17 cellular contexts compared by ENCODE assay signal in genomic region chr16:27481282-27481934, GRCh38.
DNase-seq lines count a peak whose midpoint lies in the region; ATAC-seq and TF ChIP-seq lines count a peak whose summit lies in the region.
"Had no signal": no experiment of that assay in that cellular context is flagged by ENCODE, and none has a peak within 500 bp of the region (broad histone marks: within the 10 kb centered on the region; RNA-seq: fewer than 3 reads in every experiment).

No MANE protein-coding gene starts in this region.

- H3K27ac ChIP-seq in CD4-positive, CD25-positive, alpha-beta regulatory T cell (ENCODE audit: insufficient read depth, low read length, poor library complexity, severe bottlenecking): no peak overlapping the region
- H3K27ac ChIP-seq in layer of hippocampus (ENCODE audit: low read depth, low read length) (peak overlapping the region; percentile 23), skeletal muscle tissue (ENCODE audit: low read depth, low read length) (peak overlapping the region; percentile 76), Peyer's patch (no peak overlapping the region)
- H3K27ac ChIP-seq: KMS-11 had no signal

- peak overlapping the region in 2 of 3 donors; percentile 2 to 71 for H3K27ac Mint-ChIP-seq in CD4-positive, CD25-positive, alpha-beta regulatory T cell
- peak overlapping the region; percentile 55 for H3K27ac Mint-ChIP-seq in activated T-helper 17 cell treated with anti-CD3 and anti-CD28 coated beads, Interleukin-2, amount 50 U/mL, for 72 hours
- H3K27ac Mint-ChIP-seq: CD8-positive, alpha-beta T cell had no signal

- no peak overlapping the region for H3K4me3 ChIP-seq in CD4-positive, CD25-positive, alpha-beta regulatory T cell (ENCODE audit: low read depth, low read length)
- H3K4me3 ChIP-seq in skeletal muscle tissue (ENCODE audit: low read length in 3 of 3) (peak overlapping the region in 1 of 3 donors; percentile 45), Peyer's patch (no peak overlapping the region)

- ATAC-seq in CD4-positive, CD25-positive, alpha-beta regulatory T cell (ENCODE audit: low read depth in 2 of 2): no peak
- no peak for ATAC-seq in activated T-helper 17 cell treated with anti-CD3 and anti-CD28 coated beads, Interleukin-2, amount 50 U/mL, for 72 hours (replicated peaks)
- ATAC-seq: CD8-positive, alpha-beta T cell; PC-3 had no signal

- TF ChIP-seq POLR2A in Peyer's patch (IDR thresholded peaks at IDR 0.05): no peak

- H3K4me3 Mint-ChIP-seq in CD4-positive, CD25-positive, alpha-beta regulatory T cell: no peak overlapping the region
- H3K4me3 Mint-ChIP-seq in activated T-helper 17 cell treated with anti-CD3 and anti-CD28 coated beads, Interleukin-2, amount 50 U/mL, for 72 hours: no peak overlapping the region
- H3K4me3 Mint-ChIP-seq: CD8-positive, alpha-beta T cell had no signal

- peaks cover 90% of the 10 kb centered on the region for H3K36me3 ChIP-seq in CD4-positive, CD25-positive, alpha-beta regulatory T cell (ENCODE audit: control insufficient read depth, insufficient read depth, low read length)
- peaks cover 70 to 87% (median 81%) of the 10 kb centered on the region in 3 donors for H3K36me3 ChIP-seq in skeletal muscle tissue (ENCODE audit: control insufficient read depth in 3 of 3, insufficient read depth in 3 of 3, low read length in 3 of 3)
- peaks cover 2 to 98% (median 6%) of the 10 kb centered on the region in 3 donors for H3K36me3 ChIP-seq in Peyer's patch

- no peaks in the 10 kb centered on the region for H3K4me1 ChIP-seq in CD4-positive, CD25-positive, alpha-beta regulatory T cell (ENCODE audit: control insufficient read depth, insufficient read depth, low read length, poor library complexity, severe bottlenecking)
- H3K4me1 ChIP-seq in skeletal muscle tissue (ENCODE audit: control insufficient read depth in 3 of 3, insufficient read depth in 3 of 3, low read length in 3 of 3): peaks cover 25 to 36% (median 27%) of the 10 kb centered on the region in 3 donors
- no peaks in the 10 kb centered on the region for H3K4me1 ChIP-seq in Peyer's patch

- no peaks in the 10 kb centered on the region for H3K9me3 ChIP-seq in CD4-positive, CD25-positive, alpha-beta regulatory T cell (ENCODE audit: control insufficient read depth in 2 of 2, low read length in 2 of 2)
- H3K9me3 ChIP-seq in skeletal muscle tissue (ENCODE audit: control insufficient read depth in 3 of 3, low read length in 3 of 3) (no peaks in the 10 kb centered on the region), Peyer's patch (no peaks in the 10 kb centered on the region)

- peak overlapping the region in 1 of 3 donors; percentile 79 for H3K9ac ChIP-seq in skeletal muscle tissue (ENCODE audit: low read depth in 1 of 3, low read length in 3 of 3)
- H3K9ac ChIP-seq: KMS-11 had no signal

- no peak for DNase-seq in CD4-positive, CD25-positive, alpha-beta regulatory T cell
- no peak for DNase-seq in amygdala (lab: John Stamatoyannopoulos, UW)
- no peak for DNase-seq in H4 (ENCODE audit: low spot score)
- no peak for DNase-seq in AML-193 (lab: John Stamatoyannopoulos, UW)
- DNase-seq in Peyer's patch: no peak
- DNase-seq: Calu3; CD8-positive, alpha-beta T cell; DMS53; NCI-H1417; NCI-H187; NCI-H345; NCI-H524 treated with DMSO at 0.1 percent for 48 hours; PC-3 had no signal

- H3K4me1 Mint-ChIP-seq in CD4-positive, CD25-positive, alpha-beta regulatory T cell: peaks cover 0 to 3% (median 0%) of the 10 kb centered on the region in 4 donors
- H3K4me1 Mint-ChIP-seq in activated T-helper 17 cell treated with anti-CD3 and anti-CD28 coated beads, Interleukin-2, amount 50 U/mL, for 72 hours: peaks cover 3% of the 10 kb centered on the region

- H3K27me3 Mint-ChIP-seq in CD4-positive, CD25-positive, alpha-beta regulatory T cell: no peaks in the 10 kb centered on the region
- no peaks in the 10 kb centered on the region for H3K27me3 Mint-ChIP-seq in activated T-helper 17 cell treated with anti-CD3 and anti-CD28 coated beads, Interleukin-2, amount 50 U/mL, for 72 hours

- no peak for TF ChIP-seq CTCF in Peyer's patch (IDR thresholded peaks at IDR 0.05)

- peaks cover 59% of the 10 kb centered on the region for H3K36me3 Mint-ChIP-seq in CD4-positive, CD25-positive, alpha-beta regulatory T cell
- H3K36me3 Mint-ChIP-seq in activated T-helper 17 cell treated with anti-CD3 and anti-CD28 coated beads, Interleukin-2, amount 50 U/mL, for 72 hours (ENCODE audit: low read depth): peaks cover 97% of the 10 kb centered on the region

- no peaks in the 10 kb centered on the region for H3K27me3 ChIP-seq in CD4-positive, CD25-positive, alpha-beta regulatory T cell (ENCODE audit: control insufficient read depth, insufficient read depth, low read length)
- H3K27me3 ChIP-seq in layer of hippocampus (ENCODE audit: control insufficient read depth, insufficient read depth, low read length): no peaks in the 10 kb centered on the region
- no peaks in the 10 kb centered on the region for H3K27me3 ChIP-seq in skeletal muscle tissue (ENCODE audit: control insufficient read depth in 3 of 3, insufficient read depth in 3 of 3, low read length in 3 of 3)
- no peaks in the 10 kb centered on the region for H3K27me3 ChIP-seq in Peyer's patch

- H3K9me3 Mint-ChIP-seq in CD4-positive, CD25-positive, alpha-beta regulatory T cell: no peaks in the 10 kb centered on the region
- no peaks in the 10 kb centered on the region for H3K9me3 Mint-ChIP-seq in activated T-helper 17 cell treated with anti-CD3 and anti-CD28 coated beads, Interleukin-2, amount 50 U/mL, for 72 hours
- H3K9me3 Mint-ChIP-seq: CD8-positive, alpha-beta T cell had no signal

Comparison
In these comparisons a context has a peak if more than half of its experiments do, and no peak if none do; other contexts are left out.
1. H3K27ac ChIP-seq: peak in layer of hippocampus (single experiment) and skeletal muscle tissue (single experiment); none in CD4-positive, CD25-positive, alpha-beta regulatory T cell (single experiment) and Peyer's patch (0 of 4).